8 cellular contexts compared by ENCODE assay signal in genomic region chr17:38879878-38880727, GRCh38. TPM values are rescaled to one million over a fixed set of nuclear protein-coding genes. Genes with fewer than 3 reads are reported as not detected.
DNase-seq lines count a peak whose midpoint lies in the region; ATAC-seq and TF ChIP-seq lines count a peak whose summit lies in the region.

No MANE protein-coding gene starts in this region.

- DNase-seq in DMS 273 treated with DMSO at 0.1 percent for 48 hours (lab: John Stamatoyannopoulos, UW) (peak; percentile 26), NCI-H226 (peak; percentile 96), chondrocyte (ENCODE audit: low spot score) (no peak), right lobe of liver (no peak), upper lobe of right lung (no peak), globus pallidus (ENCODE audit: low spot score) (no peak), RKO (ENCODE audit: low spot score) (no peak)

- H3K9me3 Mint-ChIP-seq in chondrocyte (ENCODE audit: low read depth), result no peaks in the 10 kb centered on the region

- H3K4me3 Mint-ChIP-seq in chondrocyte (ENCODE audit: unreplicated experiment), result peak overlapping the region; percentile 29

- H3K27ac ChIP-seq in right lobe of liver (no peak overlapping the region), upper lobe of right lung (peak overlapping the region; percentile 55)

- TF ChIP-seq CTCF in chondrocyte (IDR thresholded peaks at IDR 0.05) (no peak), right lobe of liver (IDR thresholded peaks at IDR 0.05) (no peak), upper lobe of right lung (IDR thresholded peaks at IDR 0.05) (no peak)

- peak overlapping the region; percentile 95 for H3K27ac Mint-ChIP-seq in chondrocyte (ENCODE audit: unreplicated experiment)

- H3K27me3 ChIP-seq in right lobe of liver, result no peaks in the 10 kb centered on the region
- no peaks in the 10 kb centered on the region for H3K27me3 ChIP-seq in upper lobe of right lung

- intact Hi-C loops in right lobe of liver (cut with DNase I), result loop anchor here in 1 of 2 donors (10.0 kb wide), 1 partner anchor 275 kb away; the partner anchor contains the start of gene PLXDC1
- intact Hi-C loops in upper lobe of right lung (cut with DNase I), result no loop called here

- H3K4me1 ChIP-seq in right lobe of liver (peaks cover 0 to 64% (median 21%) of the 10 kb centered on the region in 4 donors), upper lobe of right lung (peaks cover 86% of the 10 kb centered on the region)

- H3K36me3 ChIP-seq in right lobe of liver, result peaks cover 0 to 23% (median 3%) of the 10 kb centered on the region in 4 donors
- peaks cover 38% of the 10 kb centered on the region for H3K36me3 ChIP-seq in upper lobe of right lung

- ATAC-seq in right lobe of liver (peak; percentile 11 to 37 (median 28)), upper lobe of right lung (peak; percentile 79), HG02678 (IDR thresholded peaks at IDR 0.05; ENCODE audit: unreplicated experiment) (no peak)

- peaks cover 95% of the 10 kb centered on the region for H3K4me1 Mint-ChIP-seq in chondrocyte (ENCODE audit: low read depth)

- H3K27me3 Mint-ChIP-seq in chondrocyte (ENCODE audit: low read depth), result no peaks in the 10 kb centered on the region

- peaks cover 33% of the 10 kb centered on the region for H3K36me3 Mint-ChIP-seq in chondrocyte (ENCODE audit: low read depth)

- H3K9me3 ChIP-seq in right lobe of liver (no peaks in the 10 kb centered on the region), upper lobe of right lung (no peaks in the 10 kb centered on the region)

- TF ChIP-seq POLR2A in right lobe of liver (IDR thresholded peaks at IDR 0.05), result no peak

- no peak overlapping the region for H3K4me3 ChIP-seq in right lobe of liver
- H3K4me3 ChIP-seq in upper lobe of right lung, result peak overlapping the region; percentile 21

- WGBS in right lobe of liver (ENCODE audit: insufficient coverage, low coverage, low lambda C conversion rate, missing lambda C conversion rate), result 34% methylated on average over 7 of the region's 8 CpGs

RNA-seq across cellular contexts. Expression of gene LASP1, which starts 10.2 kb away (rescaled TPM):
- total RNA-seq in chondrocyte (444 to 599 TPM (median 593 TPM) in 3 replicates), right lobe of liver (100 to 1,000 TPM in 2 of 6 experiments, 10 to 100 TPM in 4; 52.2 to 124 (median 84.8) TPM), upper lobe of right lung (158 TPM)

RNA-seq across cellular contexts. Expression of gene RPL23, which starts 26.6 kb away (rescaled TPM):
- total RNA-seq in chondrocyte (916 to 959 TPM (median 937 TPM) in 3 replicates), right lobe of liver (100 to 1,000 TPM; 389 to 609 (median 436) TPM), upper lobe of right lung (1,142 TPM)

RNA-seq across cellular contexts. Expression of gene CWC25, which starts 55.0 kb away (rescaled TPM):
- 8.3 to 13.5 TPM (median 11.8 TPM) in 3 replicates for total RNA-seq in chondrocyte
- 10 to 100 TPM in 2 of 6 experiments, 1 to 10 TPM in 4; 6.8 to 13.1 (median 9.2) TPM for total RNA-seq in right lobe of liver
- total RNA-seq in upper lobe of right lung, result 22.2 TPM

Comparison
In these comparisons a context has a peak if more than half of its experiments do, and no peak if none do; other contexts are left out.
1. DNase-seq: peak in DMS 273 treated with DMSO at 0.1 percent for 48 hours (single experiment) and NCI-H226 (single experiment); none in chondrocyte (single experiment), right lobe of liver (0 of 3), upper lobe of right lung (single experiment), globus pallidus (single experiment) and RKO (single experiment).